In genomic region chr1:241551759-241552638, GRCh38 we compare ENCODE assay signal across 8 cellular contexts. TPM values are rescaled to one million over a fixed set of nuclear protein-coding genes. Genes with fewer than 3 reads are reported as not detected.
DNase-seq lines count a peak whose midpoint lies in the region; ATAC-seq and TF ChIP-seq lines count a peak whose summit lies in the region.

No MANE protein-coding gene starts in this region.

- H3K9me3 ChIP-seq in gastroesophageal sphincter, result no peaks in the 10 kb centered on the region

- no peak overlapping the region for H3K27ac ChIP-seq in gastroesophageal sphincter

- no peak overlapping the region for H3K4me3 ChIP-seq in gastroesophageal sphincter

- H3K4me1 ChIP-seq in gastroesophageal sphincter, result no peaks in the 10 kb centered on the region

- TF ChIP-seq EP300 in gastroesophageal sphincter (IDR thresholded peaks at IDR 0.05), result no peak

- 68 to 86% methylated on average over 13 to 22 of the region's 22 CpGs for WGBS in gastroesophageal sphincter (ENCODE audit: low coverage in 1 of 2), 2 donors

- DNase-seq in UCSD-AML1 (lab: John Stamatoyannopoulos, UW; ENCODE audit: unreplicated experiment) (peak; percentile 49), NCI-H187 treated with DMSO at 0.1 percent for 48 hours (lab: John Stamatoyannopoulos, UW) (no peak), NCI-H526 (lab: John Stamatoyannopoulos, UW) (no peak), HT-29 (ENCODE audit: low spot score) (no peak)
- peak; percentile 1 for DNase-seq in stimulated activated CD8-positive, alpha-beta memory T cell treated with anti-CD3 and anti-CD28 coated beads, Interleukin-12 subunit alpha, Interleukin-12 subunit beta, amount 100 ng/mL, for 4 hours (ENCODE audit: low read depth)

- no peaks in the 10 kb centered on the region for H3K36me3 ChIP-seq in gastroesophageal sphincter

- TF ChIP-seq CTCF in gastroesophageal sphincter (IDR thresholded peaks at IDR 0.05), result no peak

- ATAC-seq in GM18870 (IDR thresholded peaks at IDR 0.05; ENCODE audit: unreplicated experiment), result peak; percentile 79
- ATAC-seq in HG03060 (IDR thresholded peaks at IDR 0.05; ENCODE audit: low read depth, unreplicated experiment), result peak; percentile 53
- peak; percentile 60 for ATAC-seq in gastroesophageal sphincter

- no peaks in the 10 kb centered on the region for H3K27me3 ChIP-seq in gastroesophageal sphincter

- no peak for TF ChIP-seq POLR2A in gastroesophageal sphincter (IDR thresholded peaks at IDR 0.05)

RNA-seq across cellular contexts. Expression of gene KMO, which starts 19.8 kb away (rescaled TPM):
- 1 to 10 TPM in 2 of 4 donors, under 1 TPM in 1, not detected in 1; 0.62 to 3.1 (median 1.1) TPM for total RNA-seq in gastroesophageal sphincter
- total RNA-seq in HT-29 (2014; rRNA removed; shearing (Covaris generic)), result not detected in 2 replicates

RNA-seq across cellular contexts. Expression of gene FH, which starts 32.4 kb away (rescaled TPM):
- 10 to 100 TPM; 61.4 to 96.5 (median 72.8) TPM for total RNA-seq in gastroesophageal sphincter
- 44.6 and 47.6 TPM in 2 replicates for total RNA-seq in HT-29 (2014; rRNA removed; shearing (Covaris generic))

Comparison
In these comparisons a context has a peak if more than half of its experiments do, and no peak if none do; other contexts are left out.
1. DNase-seq: peak in UCSD-AML1 (single experiment) and stimulated activated CD8-positive, alpha-beta memory T cell treated with anti-CD3 and anti-CD28 coated beads, Interleukin-12 subunit alpha, Interleukin-12 subunit beta, amount 100 ng/mL, for 4 hours (single experiment); none in NCI-H187 treated with DMSO at 0.1 percent for 48 hours (single experiment), NCI-H526 (0 of 2) and HT-29 (single experiment).
2. Peak in every context shown above with its lines, with median percentiles within 50 percentile points of each other: ATAC-seq.